In genomic region chr2:156532989-156533388, GRCh38 we compare ENCODE assay signal across 13 cellular contexts.
A peak's percentile ranks its signal among the peaks of the same experiment; 100 is the strongest.
DNase-seq lines count a peak whose midpoint lies in the region; ATAC-seq and TF ChIP-seq lines count a peak whose summit lies in the region.
"Had no signal": no experiment of that assay in that cellular context is flagged by ENCODE, and none has a peak within 500 bp of the region (broad histone marks: within the 10 kb centered on the region; RNA-seq: fewer than 3 reads in every experiment).

No MANE protein-coding gene starts in this region.

- no peaks in the 10 kb centered on the region for H3K9me3 ChIP-seq in neutrophil
- H3K9me3 ChIP-seq: SK-N-SH had no signal

- no peaks in the 10 kb centered on the region for H3K9me3 Mint-ChIP-seq in effector memory CD8-positive, alpha-beta T cell

- DNase-seq in DMS53 treated with DMSO at 0.1 percent for 48 hours (lab: John Stamatoyannopoulos, UW; ENCODE audit: unreplicated experiment) (no peak), coronary artery (ENCODE audit: low spot score) (no peak), NCI-H1105 treated with DMSO at 0.1 percent for 48 hours (lab: John Stamatoyannopoulos, UW) (no peak)
- no peak for DNase-seq in effector memory CD8-positive, alpha-beta T cell
- DNase-seq: EL, SK-N-SH had no signal

- H3K27me3 ChIP-seq in neutrophil, result no peaks in the 10 kb centered on the region
- H3K27me3 ChIP-seq: BLaER1 treated with 17β-estradiol and CSF1 and Interleukin-3, amounts not matched to agents 10 nM and 100 nM had no signal

- no peak overlapping the region for H3K4me3 Mint-ChIP-seq in effector memory CD8-positive, alpha-beta T cell
- H3K4me3 Mint-ChIP-seq: activated naive CD8-positive, alpha-beta T cell had no signal

- H3K27ac ChIP-seq in neutrophil, result peak overlapping the region; percentile 45
- no peak overlapping the region for H3K27ac ChIP-seq in coronary artery
- H3K27ac ChIP-seq: BLaER1 treated with 17β-estradiol and CSF1 and Interleukin-3, amounts not matched to agents 10 nM and 100 nM had no signal

- no peak overlapping the region for H3K4me3 ChIP-seq in neutrophil (ENCODE audit: low read depth in 1 of 2, low read length in 1 of 2)
- no peak overlapping the region for H3K4me3 ChIP-seq in coronary artery
- H3K4me3 ChIP-seq: BLaER1 treated with 17β-estradiol and CSF1 and Interleukin-3, amounts not matched to agents 10 nM and 100 nM had no signal

- H3K4me1 Mint-ChIP-seq in effector memory CD8-positive, alpha-beta T cell (ENCODE audit: low read depth in 2 of 2), result peaks cover 12 to 15% of the 10 kb centered on the region in 2 donors

- H3K27ac Mint-ChIP-seq in effector memory CD8-positive, alpha-beta T cell, result no peak overlapping the region
- H3K27ac Mint-ChIP-seq: activated naive CD8-positive, alpha-beta T cell had no signal

- H3K36me3 Mint-ChIP-seq in effector memory CD8-positive, alpha-beta T cell (ENCODE audit: insufficient read depth), result peaks cover 3% of the 10 kb centered on the region

- TF ChIP-seq CTCF in neutrophil (IDR thresholded peaks at IDR 0.05) (no peak), coronary artery (IDR thresholded peaks at IDR 0.05) (no peak)

- H3K27me3 Mint-ChIP-seq in effector memory CD8-positive, alpha-beta T cell, result no peaks in the 10 kb centered on the region
- H3K27me3 Mint-ChIP-seq: activated naive CD8-positive, alpha-beta T cell had no signal

- H3K36me3 ChIP-seq in neutrophil, result peaks cover 5% of the 10 kb centered on the region

- H3K4me1 ChIP-seq in neutrophil (ENCODE audit: control insufficient read depth in 1 of 2, insufficient read depth in 1 of 2, low read depth in 1 of 2, low read length in 1 of 2), result peaks cover 14 to 15% of the 10 kb centered on the region in 2 experiments

- ATAC-seq in GM18870 (IDR thresholded peaks at IDR 0.05; ENCODE audit: unreplicated experiment) (peak; percentile 62), GM21619 (IDR thresholded peaks at IDR 0.05; ENCODE audit: unreplicated experiment) (peak; percentile 68), HG03097 (IDR thresholded peaks at IDR 0.05; ENCODE audit: low FRiP score, unreplicated experiment) (peak; percentile 55)
- ATAC-seq in effector memory CD8-positive, alpha-beta T cell (replicated peaks), result no peak
- ATAC-seq: HCT116 had no signal
